Comparison of ENCODE assay signal across 8 cellular contexts in the genomic region with DNA sequence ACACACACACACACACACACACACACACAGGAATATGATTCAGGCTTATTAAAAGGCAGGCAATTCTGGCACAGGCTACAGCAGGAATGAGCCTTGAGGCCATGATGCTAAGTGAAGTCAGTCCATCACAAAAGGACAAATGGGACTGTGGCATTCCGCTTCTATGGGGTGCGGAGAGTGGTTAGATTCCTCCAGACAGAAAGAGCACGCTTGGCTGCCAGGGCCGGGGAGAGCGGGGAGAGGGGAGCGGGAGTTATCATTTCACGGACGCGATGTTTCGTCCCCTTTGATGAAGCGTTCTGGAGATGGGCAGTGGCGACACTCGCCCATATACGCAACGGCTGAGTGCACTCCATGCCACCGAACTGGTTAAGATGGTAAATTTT. TPM values are rescaled to one million over a fixed set of nuclear protein-coding genes. Genes with fewer than 3 reads are reported as not detected.
DNase-seq lines count a peak whose midpoint lies in the region; ATAC-seq and TF ChIP-seq lines count a peak whose summit lies in the region.

No MANE protein-coding gene starts in this region.

- H3K4me3 ChIP-seq in WI38 (ENCODE audit: low read depth, low read length) (peak overlapping the region; percentile 56), fibroblast of the aortic adventitia (ENCODE audit: low read depth, low read length) (peak overlapping the region; percentile 68)

- H3K36me3 Mint-ChIP-seq in activated T-cell treated with anti-CD3 and anti-CD28 coated beads, Interleukin-2, amount 50 U/mL, for 4 hours (ENCODE audit: insufficient read depth): no peaks in the 10 kb centered on the region
- H3K36me3 Mint-ChIP-seq in natural killer cell: no peaks in the 10 kb centered on the region

- no peak for DNase-seq in activated T-cell treated with anti-CD3 and anti-CD28 coated beads, Interleukin-2, amount 50 U/mL, for 4 hours
- no peak for DNase-seq in activated T-cell treated with anti-CD3 and anti-CD28 coated beads, Interleukin-2, amount 50 U/mL, for 48 hours
- peak; percentile 27 for DNase-seq in fibroblast of the aortic adventitia (ENCODE audit: low read depth)
- no peak for DNase-seq in natural killer cell
- no peak for DNase-seq in effector CD8-positive, alpha-beta T cell (lab: John Stamatoyannopoulos, UW)
- no peak for DNase-seq in cortex of kidney (lab: John Stamatoyannopoulos, UW)

- peak in 1 of 2 donors; percentile 34 for ATAC-seq in activated T-cell treated with anti-CD3 and anti-CD28 coated beads, Interleukin-2, amount 50 U/mL, for 4 hours
- ATAC-seq in HG03060 (IDR thresholded peaks at IDR 0.05; ENCODE audit: low read depth, unreplicated experiment): peak; percentile 23
- ATAC-seq in natural killer cell: peak in 1 of 3 donors; percentile 27

- H3K27me3 Mint-ChIP-seq in activated T-cell treated with anti-CD3 and anti-CD28 coated beads, Interleukin-2, amount 50 U/mL, for 4 hours (ENCODE audit: low read depth): peaks cover 9% of the 10 kb centered on the region
- H3K27me3 Mint-ChIP-seq in natural killer cell (ENCODE audit: low read depth in 2 of 2): peaks cover 12 to 15% of the 10 kb centered on the region in 2 donors

- H3K4me3 Mint-ChIP-seq in activated T-cell treated with anti-CD3 and anti-CD28 coated beads, Interleukin-2, amount 50 U/mL, for 4 hours: peak overlapping the region; percentile 66
- H3K4me3 Mint-ChIP-seq in natural killer cell: peak overlapping the region; percentile 83

- no peaks in the 10 kb centered on the region for H3K9me3 Mint-ChIP-seq in activated T-cell treated with anti-CD3 and anti-CD28 coated beads, Interleukin-2, amount 50 U/mL, for 4 hours
- no peaks in the 10 kb centered on the region for H3K9me3 Mint-ChIP-seq in natural killer cell

- TF ChIP-seq CTCF in WI38 (IDR thresholded peaks at IDR 0.05; ENCODE audit: low read depth, low read length): no peak
- TF ChIP-seq CTCF in fibroblast of the aortic adventitia (IDR thresholded peaks at IDR 0.05; ENCODE audit: insufficient read depth, low read length): no peak
- TF ChIP-seq CTCF in natural killer cell (IDR thresholded peaks at IDR 0.05): no peak

- intact Hi-C loops in natural killer cell (cut with micrococcal nuclease): loop anchor here (1.0 kb wide), 2 partner anchors 193 to 617 kb away; no protein-coding TSS in a partner anchor

- H3K27ac Mint-ChIP-seq in natural killer cell: no peak overlapping the region

- peaks cover 8% of the 10 kb centered on the region for H3K4me1 Mint-ChIP-seq in activated T-cell treated with anti-CD3 and anti-CD28 coated beads, Interleukin-2, amount 50 U/mL, for 4 hours (ENCODE audit: low read depth)
- H3K4me1 Mint-ChIP-seq in natural killer cell: peaks cover 7 to 16% of the 10 kb centered on the region in 2 donors

RNA-seq across cellular contexts. Expression of a gene that starts 58.5 kb away (rescaled TPM):
- 1 to 10 TPM; 2.7 to 6.2 (median 3.6) TPM for total RNA-seq in activated T-cell treated with anti-CD3 and anti-CD28 coated beads, Interleukin-2, amount 50 U/mL, for 4 hours
- total RNA-seq in fibroblast of the aortic adventitia (ENCODE audit: low replicate concordance) (2.2 and 5.5 TPM in 2 replicates), natural killer cell (1 to 10 TPM in 1 of 3 donors, under 1 TPM in 2; 0.68 to 2.6 (median 0.88) TPM)
